8 cellular contexts compared by ENCODE assay signal in genomic region chr11:13335319-13335718, GRCh38. TPM values are rescaled to one million over a fixed set of nuclear protein-coding genes. Genes with fewer than 3 reads are reported as not detected.
A peak's percentile ranks its signal among the peaks of the same experiment; 100 is the strongest.
DNase-seq lines count a peak whose midpoint lies in the region; ATAC-seq, FAIRE-seq and TF ChIP-seq lines count a peak whose summit lies in the region.

No MANE protein-coding gene starts in this region.

- no peak for FAIRE-seq in urothelium cell line (lab: Jason Lieb, UNC)

- peaks cover 8% of the 10 kb centered on the region; the same call in 1 of the 2 replicates for H3K79me2 ChIP-seq in KMS-11 (ENCODE audit: insufficient read depth, low read depth)

- TF ChIP-seq CTCF in GM20000 (IDR thresholded peaks at IDR 0.05; ENCODE audit: extremely low read depth, missing control alignments) (peak; percentile 84), KMS-11 (conservative IDR thresholded peaks at IDR 0.05; ENCODE audit: low read depth, low read length) (peak; percentile 92), foreskin keratinocyte (conservative IDR thresholded peaks at IDR 0.05) (peak; percentile 87)

- no peaks in the 10 kb centered on the region for H3K36me3 ChIP-seq in KMS-11 (ENCODE audit: insufficient read depth)

- no peaks in the 10 kb centered on the region for H3K27me3 ChIP-seq in KMS-11 (ENCODE audit: insufficient read depth, low read depth)
- no peaks in the 10 kb centered on the region for H3K27me3 ChIP-seq in foreskin keratinocyte

- no peak overlapping the region for H3K27ac ChIP-seq in KMS-11
- H3K27ac ChIP-seq in foreskin keratinocyte = no peak overlapping the region

- intact Hi-C loops in posterior cingulate gyrus (cut with DNase I) = loop anchor here (5.0 to 10.0 kb wide), 2 partner anchors 58 to 151 kb away; partner anchors contain the start of gene BMAL1

- no peak overlapping the region for H2AFZ ChIP-seq in KMS-11 (ENCODE audit: low read depth)

- H4K20me1 ChIP-seq in KMS-11 (ENCODE audit: insufficient read depth) = 0 out of 2 replicates have a peak, but pooled peaks cover 3% of the 10 kb centered on the region

- H3K4me1 ChIP-seq in KMS-11 (ENCODE audit: low read depth, poor library complexity, severe bottlenecking) (peaks cover 71% of the 10 kb centered on the region), foreskin keratinocyte (peaks cover 37% of the 10 kb centered on the region)

- peak; percentile 27 for ATAC-seq in foreskin keratinocyte

- H3K4me3 ChIP-seq in KMS-11 (IDR thresholded peaks at IDR 0.05; ENCODE audit: insufficient read depth, low read depth, low read length) = no peak overlapping the region

- DNase-seq in CD1c-positive myeloid dendritic cell (ENCODE audit: extremely low spot score) (peak; percentile 78), GM20000 (ENCODE audit: low spot score) (peak; percentile 66), RPMI8226 (peak; percentile 57), activated T-helper 1 cell treated with Interleukin-2 at 50 U/mL for 16 hours (ENCODE audit: low read depth) (peak; percentile 46), foreskin keratinocyte (no peak), posterior cingulate gyrus (peak in 6 of 10 donors; percentile 53 to 88 (median 60)), urothelium cell line (ENCODE audit: low spot score) (peak; percentile 39)

- no peak overlapping the region for H3K9ac ChIP-seq in KMS-11

- no peak overlapping the region for H3K4me2 ChIP-seq in KMS-11

RNA-seq across cellular contexts. Expression of gene BMAL1, which starts 57.7 kb away (rescaled TPM):
- total RNA-seq in foreskin keratinocyte = 17.6 and 28.7 TPM in 2 replicates
- 12.1 and 16.6 TPM in 2 replicates for polyA plus RNA-seq in foreskin keratinocyte

Comparison
In these comparisons a context has a peak if more than half of its experiments do, and no peak if none do; other contexts are left out.
1. DNase-seq: peak in CD1c-positive myeloid dendritic cell (single experiment), GM20000 (single experiment), RPMI8226 (single experiment), activated T-helper 1 cell treated with Interleukin-2 at 50 U/mL for 16 hours (single experiment), posterior cingulate gyrus (6 of 10) and urothelium cell line (single experiment); none in foreskin keratinocyte (0 of 2).
2. Peak in every context shown above with its lines, with median percentiles within 50 percentile points of each other: CTCF ChIP-seq.